ENCODE assay signal across 1 cellular context in genomic region chr9:128057724-128058409, GRCh38.
TF ChIP-seq lines count a peak whose summit lies in the region.

No MANE protein-coding gene starts in this region.

TF ChIP-seq in endothelial cell of umbilical vein, 7 proteins besides CTCF, POLR2A, EP300 and RAD21:
- TF ChIP-seq POLR2AphosphoS5 (IDR thresholded peaks at IDR 0.05; ENCODE audit: insufficient read depth, low read depth, low read length), result no peak
- TF ChIP-seq MAX (IDR thresholded peaks at IDR 0.05; ENCODE audit: insufficient read depth, insufficient read length), result no peak
- no peak for TF ChIP-seq FOS (IDR thresholded peaks at IDR 0.05; ENCODE audit: borderline replicate concordance, insufficient read depth, low read length)
- TF ChIP-seq MYC (IDR thresholded peaks at IDR 0.05; ENCODE audit: low read depth, low read length), result no peak
- no peak for TF ChIP-seq JUN (IDR thresholded peaks at IDR 0.05; ENCODE audit: borderline replicate concordance, insufficient read depth, insufficient read length, low read depth)
- no peak for TF ChIP-seq GATA2 (IDR thresholded peaks at IDR 0.05; ENCODE audit: insufficient read depth, insufficient read length, low read depth, low read length)
- no peak for TF ChIP-seq EZH2 (IDR thresholded peaks at IDR 0.05; ENCODE audit: borderline replicate concordance, low read depth, low read length, severe bottlenecking)
